ENCODE assay signal across 1 cellular context in the genomic region with DNA sequence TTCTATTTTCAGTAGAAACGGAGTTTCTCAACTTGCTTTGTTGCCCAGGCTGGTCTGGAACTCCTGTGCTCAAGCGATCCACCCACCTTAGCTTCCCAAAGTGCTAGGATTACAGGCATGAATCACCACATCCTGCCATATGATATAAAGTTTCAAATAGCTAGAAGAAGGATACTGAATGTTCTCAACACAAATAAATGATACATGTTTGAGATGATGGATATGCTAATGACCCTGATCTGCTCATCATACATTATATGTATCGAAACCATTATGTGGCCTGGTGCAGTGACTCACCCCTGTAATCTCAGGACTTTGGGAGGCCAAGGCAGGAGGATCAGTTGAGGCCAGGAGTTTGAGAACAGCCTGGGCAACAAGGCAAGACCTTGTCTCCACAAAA.
A peak's percentile ranks its signal among the peaks of the same experiment; 100 is the strongest.
TF ChIP-seq lines count a peak whose summit lies in the region.

No MANE protein-coding gene starts in this region.

TF ChIP-seq in K562, 482 proteins besides CTCF, POLR2A, EP300 and RAD21:
- TF ChIP-seq, protein P1, sequence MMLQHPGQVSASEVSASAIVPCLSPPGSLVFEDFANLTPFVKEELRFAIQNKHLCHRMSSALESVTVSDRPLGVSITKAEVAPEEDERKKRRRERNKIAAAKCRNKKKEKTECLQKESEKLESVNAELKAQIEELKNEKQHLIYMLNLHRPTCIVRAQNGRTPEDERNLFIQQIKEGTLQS (IDR thresholded peaks at IDR 0.05) = peak; percentile 30; the same call in 1 of the 2 replicates
- TF ChIP-seq, protein P1 (CRISPR knock-in tag; conservative IDR thresholded peaks at IDR 0.05) = no peak
- TF ChIP-seq CEBPG (CRISPR knock-in tag; IDR thresholded peaks at IDR 0.05) (no peak), CEBPG (tag; conservative IDR thresholded peaks at IDR 0.05 in 1 of 2, IDR thresholded peaks at IDR 0.05 in 1 of 2) (no peak)
